28 cellular contexts compared by ENCODE assay signal in genomic region chr14:32022525-32022924, GRCh38. TPM values are rescaled to one million over a fixed set of nuclear protein-coding genes. Genes with fewer than 3 reads are reported as not detected.
DNase-seq lines count a peak whose midpoint lies in the region; ATAC-seq, FAIRE-seq and TF ChIP-seq lines count a peak whose summit lies in the region.
"Had no signal": no experiment of that assay in that cellular context is flagged by ENCODE, and none has a peak within 500 bp of the region (broad histone marks: within the 10 kb centered on the region; RNA-seq: fewer than 3 reads in every experiment).

No MANE protein-coding gene starts in this region.

- peak overlapping the region; percentile 98 for H3K27ac Mint-ChIP-seq in MCF 10A (ENCODE audit: low read depth, unreplicated experiment)
- H3K27ac Mint-ChIP-seq: CD8-positive, alpha-beta memory T cell; HFFc6 had no signal

- TF ChIP-seq RAD21 in H1 (IDR thresholded peaks at IDR 0.05 in 1 of 2, conservative IDR thresholded peaks at IDR 0.05 in 1 of 2; ENCODE audit: low read depth in 2 of 2, low read length in 2 of 2) = no peak

- no peaks in the 10 kb centered on the region for H3K79me2 ChIP-seq in mammary epithelial cell (ENCODE audit: insufficient read depth, low read length)
- H3K79me2 ChIP-seq in H1 (ENCODE audit: control insufficient read depth in 1 of 2, insufficient read depth in 2 of 2, low read length in 2 of 2) = no peaks in the 10 kb centered on the region

- H3K36me3 Mint-ChIP-seq in MCF 10A (ENCODE audit: insufficient read depth, unreplicated experiment) = no peaks in the 10 kb centered on the region
- H3K36me3 Mint-ChIP-seq: CD8-positive, alpha-beta memory T cell had no signal

- H3K18ac ChIP-seq in H1 (ENCODE audit: extremely low read depth, low read length) = no peak overlapping the region

- DNase-seq in MCF 10A (ENCODE audit: unreplicated experiment) = peak; percentile 35
- no peak for DNase-seq in mammary epithelial cell
- DNase-seq in H1 (ENCODE audit: low read depth in 1 of 2, low spot score in 2 of 2) = no peak
- no peak for DNase-seq in lower lobe of right lung
- DNase-seq in HEK293T (ENCODE audit: extremely low spot score) = no peak
- DNase-seq in stimulated activated CD4-positive, alpha-beta T cell treated with anti-CD3 and anti-CD28 coated beads, Interleukin-4, amount 100 ng/mL, for 24 hours = no peak
- DNase-seq in psoas muscle = no peak
- DNase-seq: C1 segment of cervical spinal cord; Calu3; CD8-positive, alpha-beta memory T cell; HFFc6; IMR-90; Karpas-422; NCI-H1417; NCI-H1694 treated with DMSO at 0.1 percent for 48 hours; NCI-H2081 treated with DMSO at 0.1 percent for 48 hours; NCI-H446; NCI-H526; OCI-M1; Right ventricle myocardium superior; SW 1271 had no signal

- no peak for TF ChIP-seq POLR2A in H1 (IDR thresholded peaks at IDR 0.05; ENCODE audit: control extremely low read depth in 1 of 2, low read depth in 2 of 2, low read length in 2 of 2)

- H3K79me1 ChIP-seq in H1 (ENCODE audit: low read depth, low read length) = no peaks in the 10 kb centered on the region

- no peak overlapping the region for H3K9ac ChIP-seq in mammary epithelial cell (ENCODE audit: insufficient read depth, low read length)
- no peak overlapping the region for H3K9ac ChIP-seq in H1 (replicated peaks in 1 of 4; ENCODE audit: extremely low read depth in 1 of 4, low read depth in 3 of 4, low read length in 3 of 4)

- ATAC-seq in lower lobe of right lung (peak in 1 of 2 donors; percentile 66), HG03354 (IDR thresholded peaks at IDR 0.05; ENCODE audit: poor library complexity, severe bottlenecking, unreplicated experiment) (no peak), psoas muscle (no peak)

- no peak overlapping the region for H4K5ac ChIP-seq in H1 (ENCODE audit: insufficient read length, low read depth, low read length)

- no peak overlapping the region for H2BK15ac ChIP-seq in H1 (ENCODE audit: low read length)

- 97% methylated on average over 4 of the region's 4 CpGs for WGBS in mammary epithelial cell (ENCODE audit: low coverage, missing lambda C conversion rate)
- 86% methylated on average over 4 of the region's 4 CpGs; no CpG with 5 or more reads in 1 of the 2 experiments for WGBS in H1 (ENCODE audit: extremely low coverage in 1 of 2, insufficient coverage in 1 of 2, insufficient read length in 1 of 2, insufficient replicate concordance in 2 of 2, low coverage in 1 of 2, low lambda C conversion rate in 2 of 2, missing lambda C conversion rate in 1 of 2), 2 experiments
- 95 to 98% (median 96%) methylated on average over 4 of the region's 4 CpGs for WGBS in psoas muscle, 3 donors

- H3K4me2 ChIP-seq in mammary epithelial cell (ENCODE audit: insufficient read depth, low read depth, low read length) (no peak overlapping the region), H1 (ENCODE audit: insufficient read depth in 1 of 2, low read depth in 2 of 2, low read length in 2 of 2) (no peak overlapping the region)

- no peaks in the 10 kb centered on the region for H3K9me3 Mint-ChIP-seq in MCF 10A (ENCODE audit: unreplicated experiment)
- H3K9me3 Mint-ChIP-seq: CD8-positive, alpha-beta memory T cell; HFFc6 had no signal

- intact Hi-C loops in MCF 10A (cut with micrococcal nuclease) = loop anchor here (5.0 kb wide), 1 partner anchor 85 kb away; no protein-coding TSS in a partner anchor
- intact Hi-C loops in mammary epithelial cell (cut with micrococcal nuclease) = no loop called here
- intact Hi-C loops in lower lobe of right lung (cut with DNase I) = no loop called here
- intact Hi-C loops in psoas muscle (cut with DNase I) = no loop called here

- H4K91ac ChIP-seq in H1 (replicated peaks; ENCODE audit: insufficient read length, low read length) = no peak overlapping the region

- H3K4me3 Mint-ChIP-seq in MCF 10A (ENCODE audit: unreplicated experiment) = no peak overlapping the region
- H3K4me3 Mint-ChIP-seq: CD8-positive, alpha-beta memory T cell; HFFc6 had no signal

- H3K27me3 ChIP-seq in mammary epithelial cell (ENCODE audit: insufficient read depth, low read length) = no peaks in the 10 kb centered on the region
- H3K27me3 ChIP-seq in H1 (replicated peaks in 1 of 4; ENCODE audit: control insufficient read depth in 3 of 4, extremely low read depth in 1 of 4, insufficient read depth in 3 of 4, low read length in 3 of 4) = no peaks in the 10 kb centered on the region
- H3K27me3 ChIP-seq in lower lobe of right lung (ENCODE audit: low read depth) = no peaks in the 10 kb centered on the region
- no peaks in the 10 kb centered on the region for H3K27me3 ChIP-seq in psoas muscle (ENCODE audit: insufficient read depth in 3 of 3, low read length in 2 of 3)

- H2BK120ac ChIP-seq in H1 (replicated peaks; ENCODE audit: low read depth, low read length) = no peak overlapping the region

- TF ChIP-seq CTCF in MCF 10A (IDR thresholded peaks at IDR 0.05; ENCODE audit: unreplicated experiment) (no peak), mammary epithelial cell (conservative IDR thresholded peaks at IDR 0.05 in 1 of 2, IDR thresholded peaks at IDR 0.05 in 1 of 2; ENCODE audit: extremely low read depth in 1 of 2, insufficient read depth in 1 of 2, low read depth in 1 of 2, low read length in 2 of 2) (no peak), H1 (IDR thresholded peaks at IDR 0.05; ENCODE audit: control extremely low read depth in 1 of 3, insufficient read depth in 1 of 3, low read depth in 1 of 3, low read length in 3 of 3) (no peak), lower lobe of right lung (IDR thresholded peaks at IDR 0.05) (no peak), psoas muscle (IDR thresholded peaks at IDR 0.05) (no peak)

- H4K20me1 ChIP-seq in mammary epithelial cell (ENCODE audit: insufficient read depth, low read length) (no peaks in the 10 kb centered on the region), H1 (replicated peaks in 1 of 2; ENCODE audit: control insufficient read depth in 1 of 2, insufficient read depth in 2 of 2, low read length in 2 of 2) (no peaks in the 10 kb centered on the region)

- H3K4me3 ChIP-seq in mammary epithelial cell (replicated peaks in 1 of 3; ENCODE audit: insufficient read depth in 1 of 3, low read depth in 2 of 3, low read length in 3 of 3) (no peak overlapping the region), H1 (ENCODE audit: extremely low read depth in 1 of 4, insufficient read depth in 2 of 4, low read depth in 3 of 4, low read length in 4 of 4) (no peak overlapping the region), lower lobe of right lung (no peak overlapping the region), psoas muscle (no peak overlapping the region)

- H4K8ac ChIP-seq in H1 (ENCODE audit: extremely low read depth, insufficient read depth, low read length) = no peak overlapping the region

- H3K36me3 ChIP-seq in mammary epithelial cell (ENCODE audit: insufficient read depth, low read length) (no peaks in the 10 kb centered on the region), H1 (ENCODE audit: control insufficient read depth in 2 of 4, insufficient read depth in 4 of 4, low read length in 3 of 4) (no peaks in the 10 kb centered on the region), lower lobe of right lung (no peaks in the 10 kb centered on the region), psoas muscle (ENCODE audit: insufficient read depth in 1 of 2, low read depth in 1 of 2) (no peaks in the 10 kb centered on the region)

- H3K9me3 ChIP-seq in mammary epithelial cell (replicated peaks; ENCODE audit: insufficient read depth, low read length) (no peaks in the 10 kb centered on the region), H1 (ENCODE audit: insufficient read depth in 2 of 2, low read depth in 1 of 2, low read length in 1 of 2) (no peaks in the 10 kb centered on the region), lower lobe of right lung (no peaks in the 10 kb centered on the region), psoas muscle (no peaks in the 10 kb centered on the region)

- in situ Hi-C loops in mammary epithelial cell (cut with MboI; ENCODE audit: low sequenced_read_pairs in 2 of 2) = no loop called here

- no peak overlapping the region for H2AK5ac ChIP-seq in H1 (ENCODE audit: low read depth, low read length)

- FAIRE-seq in H1 (lab: Jason Lieb, UNC) = no peak
- FAIRE-seq: G401.6, GM12892, GM18507, GM19239, RCC 7860 had no signal

- H2AFZ ChIP-seq in mammary epithelial cell (ENCODE audit: low read depth, low read length) = no peak overlapping the region
- H2AFZ ChIP-seq in H1 (ENCODE audit: low read length) = peak overlapping the region; percentile 65; the same call in 1 of the 2 replicates

- no peaks in the 10 kb centered on the region for H3K23me2 ChIP-seq in H1 (ENCODE audit: low read depth, low read length)

- no peak overlapping the region for H2BK20ac ChIP-seq in H1 (ENCODE audit: low read length)

- H3K56ac ChIP-seq in H1 (replicated peaks; ENCODE audit: insufficient read length, low read depth, low read length) = no peak overlapping the region

- H3K27ac ChIP-seq in mammary epithelial cell (ENCODE audit: insufficient read depth, low read depth, low read length) (no peak overlapping the region), H1 (ENCODE audit: low read depth, low read length) (no peak overlapping the region), lower lobe of right lung (peak overlapping the region; percentile 9), psoas muscle (no peak overlapping the region)
- H3K27ac ChIP-seq: 22Rv1 had no signal

- no peak overlapping the region for H3K23ac ChIP-seq in H1 (ENCODE audit: insufficient read length)

- H3K4ac ChIP-seq in H1 (replicated peaks; ENCODE audit: insufficient read length, low read depth, low read length) = no peak overlapping the region

- no peak overlapping the region for H3K14ac ChIP-seq in H1 (ENCODE audit: insufficient read length)

- no peaks in the 10 kb centered on the region for H3K27me3 Mint-ChIP-seq in MCF 10A (ENCODE audit: insufficient read depth, unreplicated experiment)

- no peak for TF ChIP-seq EP300 in H1 (IDR thresholded peaks at IDR 0.05; ENCODE audit: borderline replicate concordance in 1 of 2, low read depth in 2 of 2, low read length in 2 of 2)

- peaks cover 38% of the 10 kb centered on the region for H3K4me1 Mint-ChIP-seq in MCF 10A (ENCODE audit: insufficient read depth, unreplicated experiment)
- H3K4me1 Mint-ChIP-seq: CD8-positive, alpha-beta memory T cell had no signal

- H2BK5ac ChIP-seq in H1 (ENCODE audit: low read depth, low read length) = no peak overlapping the region

- CTCF ChIA-PET in MCF 10A (lab: Yijun Ruan, JAX) (interaction anchor here (0.5 to 3.2 kb wide), 6 partner anchors 9 to 230 kb away, joined by 3 to 10 read pairs (median 6); no protein-coding TSS in a partner anchor), mammary epithelial cell (lab: Charles Lee; ENCODE audit: low non-redundant PET) (no interaction called here), H1 (lab: Charles Lee; ENCODE audit: partially characterized antibody) (interaction anchor here (0.6 to 1.0 kb wide), 3 partner anchors 13 to 144 kb away, joined by 3 read pairs; no protein-coding TSS in a partner anchor), HEK293T (lab: Yijun Ruan, JAX) (interaction anchor here (0.7 kb wide), 1 partner anchor 512 kb away, joined by 3 read pairs; no protein-coding TSS in a partner anchor)

- POLR2A ChIA-PET in MCF 10A (lab: Yijun Ruan, JAX) (interaction anchor here (0.5 to 7.9 kb wide), 19 partner anchors 8 to 846 kb away, joined by 3 to 107 read pairs (median 7); partner anchors contain the start of gene ARHGAP5), H1 (lab: Charles Lee; ENCODE audit: partially characterized antibody) (no interaction called here), HEK293T (lab: Yijun Ruan, JAX) (no interaction called here)

- dilution Hi-C loops in mammary epithelial cell (cut with HindIII; ENCODE audit: low sequenced_read_pairs) = no loop called here

- H2BK12ac ChIP-seq in H1 (ENCODE audit: low read depth, low read length) = no peak overlapping the region

- BruUV-seq in MCF 10A (replicated peaks; lab: Mats Ljungman, UMichigan) = TSS peak; percentile 90
- no TSS peak for BruUV-seq in mammary epithelial cell (replicated peaks; lab: Mats Ljungman, UMichigan)

- peaks cover 33% of the 10 kb centered on the region for H3K4me1 ChIP-seq in mammary epithelial cell (ENCODE audit: insufficient read depth, low read length)
- H3K4me1 ChIP-seq in H1 (replicated peaks in 1 of 4; ENCODE audit: control insufficient read depth in 3 of 4, insufficient read depth in 4 of 4, low read length in 3 of 4) = peaks cover 0 to 3% (median 1%) of the 10 kb centered on the region in 4 experiments; a peak in 2 of 7 replicates
- no peaks in the 10 kb centered on the region for H3K4me1 ChIP-seq in lower lobe of right lung
- H3K4me1 ChIP-seq in psoas muscle = peaks cover 24% of the 10 kb centered on the region

RNA-seq across cellular contexts. Expression of gene ARHGAP5, which starts 54.6 kb away (rescaled TPM):
- total RNA-seq in MCF 10A (2022) (100 TPM in 2 replicates), mammary epithelial cell (100 to 1,000 TPM; 107 to 221 TPM), lower lobe of right lung (97.9 TPM), psoas muscle (10 to 100 TPM; 56.9 to 81.8 (median 64.4) TPM)
- polyA plus RNA-seq in mammary epithelial cell (19.8 TPM), H1 (2011; rRNA removed) (3.5 and 7.8 TPM in 2 replicates), psoas muscle (10 to 100 TPM; 12.8 to 34.7 (median 34.3) TPM)
- 51.0 TPM for polyA minus RNA-seq in mammary epithelial cell
- 77.3 and 78.2 TPM in 2 replicates for total RNA-seq in H1 (2021; fragmentation: NEBNext Ultra II Directional; extraction: Animal tissue kit (Norgen Biotek cat#: 25700))
- 9.4 TPM for polyA plus RNA-seq in H1 (2011; cell fraction: cytosol; rRNA removed)
- polyA plus RNA-seq in H1 (2011; cell fraction: nucleus; rRNA removed) = 8.4 TPM
- 11.4 to 33.3 TPM (median 17.4 TPM) in 4 replicates for polyA plus RNA-seq in H1 (2012, experiment 1 of 2)
- polyA plus RNA-seq in H1 (2012, experiment 2 of 2) = 1.00 TPM
- 30.3 TPM for polyA plus RNA-seq in H1 (2013, experiment 1 of 2)
- polyA plus RNA-seq in H1 (2013, experiment 2 of 2) = 30.0 TPM
- 44.3 and 68.3 TPM in 2 replicates for polyA minus RNA-seq in H1 (2011; rRNA and poly(A)+ RNA removed)
- polyA minus RNA-seq in H1 (2011; cell fraction: cytosol; rRNA and poly(A)+ RNA removed) = 25.5 TPM
- 146 TPM for polyA minus RNA-seq in H1 (2011; cell fraction: nucleus; rRNA and poly(A)+ RNA removed)
